Comparison of ENCODE assay signal across 23 cellular contexts in the genomic region with DNA sequence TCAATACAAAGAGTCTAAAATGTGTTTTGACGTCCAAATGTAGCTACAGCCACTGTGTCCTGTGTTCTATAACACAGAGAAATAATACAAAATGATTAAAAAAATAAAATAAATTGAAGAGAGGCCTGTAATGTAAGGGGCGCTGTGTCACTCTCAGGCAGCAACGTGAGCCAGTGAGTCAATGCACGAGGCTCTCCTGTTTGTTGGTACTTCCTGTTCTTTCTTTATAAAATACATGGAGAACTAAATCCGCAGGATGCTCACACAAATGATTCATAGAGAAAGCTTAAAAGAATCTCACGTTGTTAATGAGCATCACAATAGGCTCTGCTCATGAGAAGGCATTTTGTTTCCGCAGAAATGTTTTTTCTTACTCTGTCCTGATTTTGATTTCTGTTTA.
"Had no signal": no experiment of that assay in that cellular context is flagged by ENCODE, and none has a peak within 500 bp of the region (broad histone marks: within the 10 kb centered on the region; RNA-seq: fewer than 3 reads in every experiment).

No MANE protein-coding gene starts in this region.

- H3K36me3 ChIP-seq: left lung, right lobe of liver, tibial artery had no signal

- DNase-seq: activated CD4-positive, alpha-beta T cell treated with anti-CD3 and anti-CD28 coated beads, Interleukin-2, amount 50 U/mL, for 1 hour; activated CD4-positive, CD25-positive, alpha-beta regulatory T cell treated with anti-CD3 and anti-CD28 coated beads, Interleukin-2, amount 50 U/mL, for 72 hours; activated gamma-delta T cell treated with Interleukin-2 at 50 U/mL for 16 hours; activated T-cell treated with anti-CD3 and anti-CD28 coated beads, Interleukin-2, amount 50 U/mL, for 1 hour; anterior cingulate cortex; kidney glomerular epithelial cell; left lung; naive B cell; occipital lobe; posterior cingulate gyrus; right lobe of liver; stimulated activated CD4-positive, alpha-beta T cell treated with anti-CD3 and anti-CD28 coated beads, Interleukin-1b, Interleukin-23, amount 100 ng/mL, for 48 hours; substantia nigra; tibial artery had no signal

- H3K4me3 ChIP-seq: coronary artery, hepatocyte, left lung, lung, right lobe of liver, skin epidermis, tibial artery had no signal

- ATAC-seq: left lung, right lobe of liver had no signal

- H3K27ac ChIP-seq: coronary artery, epithelial cell of prostate, hepatocyte, left lung, right lobe of liver, skin epidermis, tibial artery, VCaP had no signal

- H3K9me3 ChIP-seq: left lung, right lobe of liver, tibial artery had no signal

- H3K9me3 Mint-ChIP-seq: activated naive CD4-positive, alpha-beta T cell treated with anti-CD3 and anti-CD28 coated beads, Interleukin-2, amount 50 U/mL, for 24 hours; central memory CD8-positive, alpha-beta T cell had no signal

- H3K79me2 ChIP-seq: hepatocyte had no signal

- H2AFZ ChIP-seq: hepatocyte had no signal

- H3K27ac Mint-ChIP-seq: activated naive CD4-positive, alpha-beta T cell treated with anti-CD3 and anti-CD28 coated beads, Interleukin-2, amount 50 U/mL, for 24 hours; naive B cell; stimulated activated naive CD8-positive, alpha-beta T cell treated with anti-CD3 and anti-CD28 coated beads, Interleukin-15, Interleukin-2, amounts not matched to agents 100 ng/mL and 50 ng/mL, for 24 hours had no signal

- H3K27me3 ChIP-seq: hepatocyte, left lung, right lobe of liver, tibial artery had no signal

- H3K36me3 Mint-ChIP-seq: activated naive CD4-positive, alpha-beta T cell treated with anti-CD3 and anti-CD28 coated beads, Interleukin-2, amount 50 U/mL, for 24 hours had no signal

- H3K4me3 Mint-ChIP-seq: activated naive CD4-positive, alpha-beta T cell treated with anti-CD3 and anti-CD28 coated beads, Interleukin-2, amount 50 U/mL, for 24 hours; central memory CD8-positive, alpha-beta T cell; stimulated activated naive CD8-positive, alpha-beta T cell treated with anti-CD3 and anti-CD28 coated beads, Interleukin-15, Interleukin-2, amounts not matched to agents 100 ng/mL and 50 ng/mL, for 24 hours had no signal

- H3K4me2 ChIP-seq: hepatocyte had no signal

- H3K4me1 ChIP-seq: left lung, right lobe of liver, tibial artery had no signal

- H3K27me3 Mint-ChIP-seq: activated naive CD4-positive, alpha-beta T cell treated with anti-CD3 and anti-CD28 coated beads, Interleukin-2, amount 50 U/mL, for 24 hours; central memory CD8-positive, alpha-beta T cell; stimulated activated naive CD8-positive, alpha-beta T cell treated with anti-CD3 and anti-CD28 coated beads, Interleukin-15, Interleukin-2, amounts not matched to agents 100 ng/mL and 50 ng/mL, for 24 hours had no signal

- H3K4me1 Mint-ChIP-seq: activated naive CD4-positive, alpha-beta T cell treated with anti-CD3 and anti-CD28 coated beads, Interleukin-2, amount 50 U/mL, for 24 hours; central memory CD8-positive, alpha-beta T cell; naive B cell had no signal
